9 cellular contexts compared by ENCODE assay signal in genomic region chr7:2242541-2243482, GRCh38. TPM values are rescaled to one million over a fixed set of nuclear protein-coding genes. Genes with fewer than 3 reads are reported as not detected.
DNase-seq lines count a peak whose midpoint lies in the region; FAIRE-seq and TF ChIP-seq lines count a peak whose summit lies in the region.
"Had no signal": no experiment of that assay in that cellular context is flagged by ENCODE, and none has a peak within 500 bp of the region (broad histone marks: within the 10 kb centered on the region; RNA-seq: fewer than 3 reads in every experiment).

No MANE protein-coding gene starts in this region.

- peak overlapping the region; percentile 99 for H3K4me3 ChIP-seq in HEK293 (ENCODE audit: low read depth, low read length)
- H3K4me3 ChIP-seq in mammary epithelial cell (replicated peaks in 1 of 3; ENCODE audit: insufficient read depth in 1 of 3, low read depth in 2 of 3, low read length in 3 of 3) = peak overlapping the region; percentile 91 to 95 (median 93)
- H3K4me3 ChIP-seq in mesendoderm (ENCODE audit: low read length) = peak overlapping the region; percentile 75

- no peaks in the 10 kb centered on the region for H4K20me1 ChIP-seq in mammary epithelial cell (ENCODE audit: insufficient read depth, low read length)

- no peak overlapping the region for H2BK120ac ChIP-seq in mesendoderm (ENCODE audit: low read depth, low read length)

- peak overlapping the region; percentile 68 for H3K4me2 ChIP-seq in mammary epithelial cell (ENCODE audit: insufficient read depth, low read depth, low read length)
- H3K4me2 ChIP-seq in mesendoderm (ENCODE audit: low read length) = peak overlapping the region; percentile 72

- H3K27ac ChIP-seq in HEK293 (ENCODE audit: extremely low read depth, low read depth, low read length) = peak overlapping the region; percentile 77; the same call in 1 of the 2 replicates
- peak overlapping the region; percentile 41 for H3K27ac ChIP-seq in mammary epithelial cell (ENCODE audit: insufficient read depth, low read depth, low read length)
- H3K27ac ChIP-seq in mesendoderm (ENCODE audit: low read depth, low read length) = no peak overlapping the region

- intact Hi-C loops in mammary epithelial cell (cut with micrococcal nuclease) = loop anchor here (5.0 kb wide), 1 partner anchor 69 kb away; the partner anchor contains the start of gene SNX8

- H3K79me2 ChIP-seq in mammary epithelial cell (ENCODE audit: insufficient read depth, low read length) (peaks cover 37% of the 10 kb centered on the region), mesendoderm (ENCODE audit: control insufficient read depth, insufficient read depth, low read length) (peaks cover 14% of the 10 kb centered on the region)

- H3K23ac ChIP-seq in mesendoderm (ENCODE audit: low read length) = no peak overlapping the region

- H2AFZ ChIP-seq in mammary epithelial cell (ENCODE audit: low read depth, low read length) = peak overlapping the region; percentile 94

- no peak overlapping the region for H2BK15ac ChIP-seq in mesendoderm (replicated peaks; ENCODE audit: low read depth)

- dilution Hi-C loops in mammary epithelial cell (cut with HindIII; ENCODE audit: low sequenced_read_pairs) = no loop called here

- peaks cover 22 to 26% of the 10 kb centered on the region in 2 experiments; a peak in 2 of 3 replicates for H3K36me3 ChIP-seq in HEK293 (ENCODE audit: control insufficient read depth in 2 of 2, insufficient read depth in 1 of 2, low read length in 2 of 2)
- H3K36me3 ChIP-seq in mammary epithelial cell (ENCODE audit: insufficient read depth, low read length) = peaks cover 9% of the 10 kb centered on the region
- H3K36me3 ChIP-seq in mesendoderm (ENCODE audit: control insufficient read depth, insufficient read depth, low read length) = peaks cover 3% of the 10 kb centered on the region

- no peak overlapping the region for H2AK5ac ChIP-seq in mesendoderm (ENCODE audit: low read length)

- no peak overlapping the region for H4K5ac ChIP-seq in mesendoderm (ENCODE audit: low read length)

- WGBS in mammary epithelial cell (ENCODE audit: low coverage, missing lambda C conversion rate) = 41% methylated on average over 17 of the region's 21 CpGs
- WGBS in mesendoderm (ENCODE audit: extremely low coverage, insufficient coverage, low lambda C conversion rate) = no CpG with 5 or more reads among the region's 21 CpGs

- no peaks in the 10 kb centered on the region for H3K27me3 ChIP-seq in mammary epithelial cell (ENCODE audit: insufficient read depth, low read length)
- H3K27me3 ChIP-seq in mesendoderm (ENCODE audit: insufficient read depth, low read length, poor library complexity) = no peaks in the 10 kb centered on the region

- peak overlapping the region; percentile 86 for H3K18ac ChIP-seq in mesendoderm (ENCODE audit: low read length)

- H3K9me3 ChIP-seq in HEK293 (ENCODE audit: control insufficient read depth, insufficient read depth, low read depth, low read length) (no peaks in the 10 kb centered on the region), mammary epithelial cell (replicated peaks; ENCODE audit: insufficient read depth, low read length) (no peaks in the 10 kb centered on the region)

- H3K56ac ChIP-seq in mesendoderm (ENCODE audit: low read length) = peak overlapping the region; percentile 83

- in situ Hi-C loops in mammary epithelial cell (cut with MboI; ENCODE audit: low sequenced_read_pairs in 2 of 2) = no loop called here

- peaks cover 8% of the 10 kb centered on the region; the same call in 1 of the 2 replicates for H3K4me1 ChIP-seq in HEK293 (ENCODE audit: control insufficient read depth, insufficient read depth, low read length)
- H3K4me1 ChIP-seq in mammary epithelial cell (ENCODE audit: insufficient read depth, low read length) = peaks cover 17% of the 10 kb centered on the region
- no peaks in the 10 kb centered on the region for H3K4me1 ChIP-seq in mesendoderm (ENCODE audit: control insufficient read depth, low read depth, low read length)

- H3K79me1 ChIP-seq in mesendoderm (ENCODE audit: low read length) = peaks cover 5% of the 10 kb centered on the region

- FAIRE-seq in RCC 7860 (lab: Jason Lieb, UNC) = no peak
- FAIRE-seq: colon had no signal

- H4K8ac ChIP-seq in mesendoderm (ENCODE audit: low read depth, low read length) = peak overlapping the region; percentile 97

- BruUV-seq in mammary epithelial cell (replicated peaks; lab: Mats Ljungman, UMichigan) = no TSS peak

- POLR2A ChIA-PET in HEK293 (lab: Yijun Ruan, JAX) = interaction anchor here (0.8 to 3.3 kb wide), 6 partner anchors 10 to 145 kb away, joined by 3 to 25 read pairs (median 6); partner anchors contain the start of gene MAD1L1

- H3K9ac ChIP-seq in mammary epithelial cell (ENCODE audit: insufficient read depth, low read length) (peak overlapping the region; percentile 81), mesendoderm (ENCODE audit: low read length) (peak overlapping the region; percentile 82)

- H2BK5ac ChIP-seq in mesendoderm (ENCODE audit: low read length) = no peak overlapping the region

- TF ChIP-seq CTCF in HEK293 (tag by site-specific recombination; IDR thresholded peaks at IDR 0.05) = no peak
- no peak for TF ChIP-seq CTCF in mammary epithelial cell (conservative IDR thresholded peaks at IDR 0.05 in 1 of 2, IDR thresholded peaks at IDR 0.05 in 1 of 2; ENCODE audit: extremely low read depth in 1 of 2, insufficient read depth in 1 of 2, low read depth in 1 of 2, low read length in 2 of 2)

- CTCF ChIA-PET in HEK293 (lab: Yijun Ruan, JAX) = interaction anchor here (0.7 to 2.6 kb wide), 2 partner anchors 11 to 105 kb away, joined by 3 to 7 read pairs; partner anchors contain the start of gene MAD1L1
- CTCF ChIA-PET in mammary epithelial cell (lab: Charles Lee; ENCODE audit: low non-redundant PET) = no interaction called here

- H3K4ac ChIP-seq in mesendoderm (ENCODE audit: low read depth, low read length) = no peak overlapping the region

- peak; percentile 50 for DNase-seq in EL
- peak; percentile 19 for DNase-seq in RCC 7860 (ENCODE audit: low spot score)
- peak; percentile 32 for DNase-seq in mammary epithelial cell
- DNase-seq in mesendoderm = peak; percentile 62
- DNase-seq in inferior parietal cortex (ENCODE audit: extremely low spot score) = no peak
- no peak for DNase-seq in occipital lobe (lab: John Stamatoyannopoulos, UW)
- DNase-seq in NCI-H774 (lab: John Stamatoyannopoulos, UW) = no peak

TF ChIP-seq in HEK293, 187 proteins besides CTCF, POLR2A, EP300 and RAD21 (continues in another document):
- TF ChIP-seq ZBTB20 (tag by site-specific recombination; IDR thresholded peaks at IDR 0.05) (0 out of 2 replicates have a peak, but pooled peaks have one; percentile 50), ZNF10 (tag by site-specific recombination; IDR thresholded peaks at IDR 0.05) (peak; percentile 92), SP3 (tag by site-specific recombination; IDR thresholded peaks at IDR 0.05) (0 out of 2 replicates have a peak, but pooled peaks have one; percentile 11), ZNF211 (tag by site-specific recombination; IDR thresholded peaks at IDR 0.05; ENCODE audit: low read depth) (no peak), ZNF335 (tag by site-specific recombination; conservative IDR thresholded peaks at IDR 0.05) (peak; percentile 86), AEBP2 (tag by site-specific recombination; IDR thresholded peaks at IDR 0.05; ENCODE audit: borderline replicate concordance) (no peak)

RNA-seq across cellular contexts. Expression of gene NUDT1, which starts 0.8 kb away (rescaled TPM):
- 10 to 100 TPM in 1 of 2 donors, 1 to 10 TPM in 1; 5.7 to 26.4 TPM for total RNA-seq in mammary epithelial cell
- polyA plus RNA-seq in mammary epithelial cell = 39.0 TPM
- polyA minus RNA-seq in mammary epithelial cell = 7.5 TPM
- 53.8 TPM for polyA plus RNA-seq in mesendoderm (2013, experiment 1 of 2)
- 54.9 TPM for polyA plus RNA-seq in mesendoderm (2013, experiment 2 of 2)
- total RNA-seq in occipital lobe = 13.7 TPM

RNA-seq across cellular contexts. Expression of gene MRM2, which starts 0.8 kb away (rescaled TPM):
- 10 to 100 TPM; 14.0 to 29.9 TPM for total RNA-seq in mammary epithelial cell
- polyA plus RNA-seq in mammary epithelial cell = 27.5 TPM
- 5.1 TPM for polyA minus RNA-seq in mammary epithelial cell
- 34.2 TPM for polyA plus RNA-seq in mesendoderm (2013, experiment 1 of 2)
- polyA plus RNA-seq in mesendoderm (2013, experiment 2 of 2) = 35.2 TPM
- total RNA-seq in occipital lobe = 15.0 TPM

RNA-seq across cellular contexts. Expression of gene MAD1L1, which starts 10.1 kb away (rescaled TPM):
- total RNA-seq in mammary epithelial cell = 10 to 100 TPM; 20.7 to 35.4 TPM
- polyA plus RNA-seq in mammary epithelial cell = 17.7 TPM
- polyA minus RNA-seq in mammary epithelial cell = 32.0 TPM
- 19.5 TPM for polyA plus RNA-seq in mesendoderm (2013, experiment 1 of 2)
- 20.8 TPM for polyA plus RNA-seq in mesendoderm (2013, experiment 2 of 2)
- 24.2 TPM for total RNA-seq in occipital lobe

Comparison
In these comparisons a context has a peak if more than half of its experiments do, and no peak if none do; other contexts are left out.
1. DNase-seq: peak in EL (single experiment), RCC 7860 (single experiment), mammary epithelial cell (single experiment) and mesendoderm (single experiment); none in inferior parietal cortex (single experiment), occipital lobe (single experiment) and NCI-H774 (single experiment).
2. Peak in every context shown above with its lines, with median percentiles within 50 percentile points of each other: H3K4me3 ChIP-seq.